Comparison of ENCODE assay signal across 1 cellular context in the genomic region with DNA sequence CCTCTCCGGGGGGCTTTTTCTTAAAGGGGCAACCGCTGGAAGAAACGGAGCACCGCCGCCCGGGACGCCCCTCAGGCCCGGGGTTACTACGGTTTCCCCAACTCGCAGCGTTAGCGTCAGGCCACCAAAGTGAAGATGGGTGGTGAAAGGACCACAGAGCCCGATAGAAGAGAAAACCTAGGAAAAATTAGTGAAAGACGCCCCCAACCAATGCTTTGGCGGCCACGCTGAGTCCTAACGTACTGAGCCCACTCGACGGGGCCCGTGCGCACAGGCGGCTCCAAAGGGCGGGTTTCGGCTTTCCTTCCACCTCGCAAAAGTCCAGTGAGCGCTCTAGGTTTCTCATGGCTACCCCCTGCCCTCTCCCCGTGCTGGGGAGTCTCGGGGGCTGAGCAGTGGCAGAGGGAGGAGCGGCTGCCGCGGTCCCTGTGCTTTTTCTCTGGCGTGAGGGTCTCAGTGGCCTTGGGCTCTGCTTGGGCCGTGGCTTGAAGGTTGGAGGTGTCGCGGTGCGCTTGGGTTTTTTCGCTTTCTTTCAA.
A peak's percentile ranks its signal among the peaks of the same experiment; 100 is the strongest.
TF ChIP-seq lines count a peak whose summit lies in the region.

No MANE protein-coding gene starts in this region.

TF ChIP-seq in K562, 482 proteins besides CTCF, POLR2A, EP300 and RAD21 (continued from another document):
- TF ChIP-seq ZNF280A (IDR thresholded peaks at IDR 0.05; ENCODE audit: low read depth, partially characterized antibody) = no peak
- no peak for TF ChIP-seq XRCC5 (IDR thresholded peaks at IDR 0.05; ENCODE audit: low read depth, low read length)
- TF ChIP-seq ZNF77 (CRISPR knock-in tag; IDR thresholded peaks at IDR 0.05) = no peak
- TF ChIP-seq HMGN3 (IDR thresholded peaks at IDR 0.05; ENCODE audit: borderline replicate concordance, extremely low read depth, insufficient read length, low read depth, low read length) = no peak
- TF ChIP-seq THAP12 (CRISPR knock-in tag; IDR thresholded peaks at IDR 0.05) = no peak; the same call in 1 of the 2 replicates
- no peak for TF ChIP-seq YBX1 (IDR thresholded peaks at IDR 0.05)
- TF ChIP-seq ZNF707 (CRISPR knock-in tag; conservative IDR thresholded peaks at IDR 0.05) = no peak; the same call in 1 of the 2 replicates
- TF ChIP-seq KAT7 (CRISPR knock-in tag; IDR thresholded peaks at IDR 0.05; ENCODE audit: borderline replicate concordance) = no peak
- TF ChIP-seq BRD4 (IDR thresholded peaks at IDR 0.05) = peak; percentile 15
- TF ChIP-seq ZFP36 (IDR thresholded peaks at IDR 0.05; ENCODE audit: low read depth, low read length, partially characterized antibody) = no peak
- TF ChIP-seq MTF1 (CRISPR knock-in tag; IDR thresholded peaks at IDR 0.05; ENCODE audit: borderline replicate concordance) = no peak
- no peak for TF ChIP-seq STAG1 (CRISPR knock-in tag; IDR thresholded peaks at IDR 0.05; ENCODE audit: borderline replicate concordance)
- no peak for TF ChIP-seq FOSL1 (tag; conservative IDR thresholded peaks at IDR 0.05)
- no peak for TF ChIP-seq BDP1 (IDR thresholded peaks at IDR 0.05; ENCODE audit: insufficient read depth, insufficient read length)
- peak; percentile 48; the same call in 1 of the 2 replicates for TF ChIP-seq ZBTB33 (CRISPR knock-in tag; IDR thresholded peaks at IDR 0.05)
- no peak; the same call in 1 of the 2 replicates for TF ChIP-seq ZNF316 (IDR thresholded peaks at IDR 0.05)
- no peak for TF ChIP-seq MEIS2 (IDR thresholded peaks at IDR 0.05; ENCODE audit: partially characterized antibody)
- TF ChIP-seq POLR2G (IDR thresholded peaks at IDR 0.05; ENCODE audit: low read depth, low read length) = no peak; the same call in 1 of the 2 replicates
- no peak for TF ChIP-seq CXXC5 (CRISPR knock-in tag; IDR thresholded peaks at IDR 0.05)
- TF ChIP-seq HIVEP1 (CRISPR knock-in tag; IDR thresholded peaks at IDR 0.05) = no peak
- no peak for TF ChIP-seq ZFPM2 (CRISPR knock-in tag; IDR thresholded peaks at IDR 0.05)
- TF ChIP-seq ZNF324 (CRISPR knock-in tag; IDR thresholded peaks at IDR 0.05) = no peak
- TF ChIP-seq HDAC6 (IDR thresholded peaks at IDR 0.05; ENCODE audit: low read depth, low read length) = no peak
- TF ChIP-seq ZNF764 (CRISPR knock-in tag; IDR thresholded peaks at IDR 0.05; ENCODE audit: low read depth) = peak; percentile 53; the same call in 1 of the 2 replicates
- TF ChIP-seq DMBX1 (CRISPR knock-in tag; IDR thresholded peaks at IDR 0.05; ENCODE audit: borderline replicate concordance) = peak; percentile 43; the same call in 1 of the 2 replicates
- no peak for TF ChIP-seq SRF (CRISPR knock-in tag; IDR thresholded peaks at IDR 0.05)
- no peak for TF ChIP-seq TEAD2 (tag; IDR thresholded peaks at IDR 0.05)
- TF ChIP-seq CREBBP (IDR thresholded peaks at IDR 0.05; ENCODE audit: low read depth, low read length) = no peak
- TF ChIP-seq CCNT2 (IDR thresholded peaks at IDR 0.05; ENCODE audit: borderline replicate concordance, extremely low read depth, insufficient read length, low read depth, low read length) = no peak
- no peak for TF ChIP-seq PTBP1 (IDR thresholded peaks at IDR 0.05; ENCODE audit: low read depth, low read length)
- TF ChIP-seq BHLHE40 (IDR thresholded peaks at IDR 0.05; ENCODE audit: low read length) = no peak
- no peak for TF ChIP-seq NR2C1 (IDR thresholded peaks at IDR 0.05)
- TF ChIP-seq NR2C1 (tag; IDR thresholded peaks at IDR 0.05) = 0 out of 2 replicates have a peak, but pooled peaks have one; percentile 5
- TF ChIP-seq ZKSCAN3 (CRISPR knock-in tag; IDR thresholded peaks at IDR 0.05) = no peak
- TF ChIP-seq ZBTB9 (CRISPR knock-in tag; IDR thresholded peaks at IDR 0.05) = peak; percentile 56; the same call in 1 of the 2 replicates
- 0 out of 2 replicates have a peak, but pooled peaks have one; percentile 53 for TF ChIP-seq HMG20B (CRISPR knock-in tag; IDR thresholded peaks at IDR 0.05)
- no peak for TF ChIP-seq EZH2 (IDR thresholded peaks at IDR 0.05; ENCODE audit: borderline replicate concordance, low read depth, low read length)
- no peak for TF ChIP-seq C11orf30 (IDR thresholded peaks at IDR 0.05; ENCODE audit: low read depth)
- TF ChIP-seq CBX3 (IDR thresholded peaks at IDR 0.05; ENCODE audit: borderline replicate concordance in 1 of 2, low read length in 2 of 2) = no peak; a peak in 1 of 3 replicates
- TF ChIP-seq RBM34 (IDR thresholded peaks at IDR 0.05; ENCODE audit: borderline replicate concordance, insufficient read depth, low read length) = no peak
- no peak for TF ChIP-seq E2F3 (CRISPR knock-in tag; IDR thresholded peaks at IDR 0.05)
- peak; percentile 70; the same call in 1 of the 2 replicates for TF ChIP-seq HBP1 (CRISPR knock-in tag; IDR thresholded peaks at IDR 0.05)
- peak; percentile 34 for TF ChIP-seq KDM5B (IDR thresholded peaks at IDR 0.05; ENCODE audit: insufficient replicate concordance, low read depth, low read length)
- TF ChIP-seq HNRNPUL1 (IDR thresholded peaks at IDR 0.05; ENCODE audit: low read length) = no peak
- TF ChIP-seq, protein P1, sequence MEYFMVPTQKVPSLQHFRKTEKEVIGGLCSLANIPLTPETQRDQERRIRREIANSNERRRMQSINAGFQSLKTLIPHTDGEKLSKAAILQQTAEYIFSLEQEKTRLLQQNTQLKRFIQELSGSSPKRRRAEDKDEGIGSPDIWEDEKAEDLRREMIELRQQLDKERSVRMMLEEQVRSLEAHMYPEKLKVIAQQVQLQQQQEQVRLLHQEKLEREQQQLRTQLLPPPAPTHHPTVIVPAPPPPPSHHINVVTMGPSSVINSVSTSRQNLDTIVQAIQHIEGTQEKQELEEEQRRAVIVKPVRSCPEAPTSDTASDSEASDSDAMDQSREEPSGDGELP (CRISPR knock-in tag; IDR thresholded peaks at IDR 0.05; ENCODE audit: borderline replicate concordance) = no peak
- TF ChIP-seq, protein P2, sequence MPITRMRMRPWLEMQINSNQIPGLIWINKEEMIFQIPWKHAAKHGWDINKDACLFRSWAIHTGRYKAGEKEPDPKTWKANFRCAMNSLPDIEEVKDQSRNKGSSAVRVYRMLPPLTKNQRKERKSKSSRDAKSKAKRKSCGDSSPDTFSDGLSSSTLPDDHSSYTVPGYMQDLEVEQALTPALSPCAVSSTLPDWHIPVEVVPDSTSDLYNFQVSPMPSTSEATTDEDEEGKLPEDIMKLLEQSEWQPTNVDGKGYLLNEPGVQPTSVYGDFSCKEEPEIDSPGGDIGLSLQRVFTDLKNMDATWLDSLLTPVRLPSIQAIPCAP (CRISPR knock-in tag; IDR thresholded peaks at IDR 0.05; ENCODE audit: borderline replicate concordance) = no peak
- TF ChIP-seq KLF10 (CRISPR knock-in tag; IDR thresholded peaks at IDR 0.05) = no peak
- TF ChIP-seq ZNF785 (CRISPR knock-in tag; IDR thresholded peaks at IDR 0.05) = no peak
- TF ChIP-seq MBD1 (CRISPR knock-in tag; IDR thresholded peaks at IDR 0.05) = no peak
- no peak for TF ChIP-seq U2AF1 (optimal IDR thresholded peaks at IDR 0.05; ENCODE audit: low read depth, low read length)
- peak; percentile 78 for TF ChIP-seq RBFOX2 (IDR thresholded peaks at IDR 0.05; ENCODE audit: low read depth, low read length)
- TF ChIP-seq FUS (optimal IDR thresholded peaks at IDR 0.05; ENCODE audit: low read depth, low read length) = no peak
- peak; percentile 95; the same call in 1 of the 2 replicates for TF ChIP-seq PHB (CRISPR knock-in tag; IDR thresholded peaks at IDR 0.05)
- no peak; the same call in 1 of the 2 replicates for TF ChIP-seq SUPT5H (IDR thresholded peaks at IDR 0.05)
